ENCODE assay signal across 28 cellular contexts in the genomic region with DNA sequence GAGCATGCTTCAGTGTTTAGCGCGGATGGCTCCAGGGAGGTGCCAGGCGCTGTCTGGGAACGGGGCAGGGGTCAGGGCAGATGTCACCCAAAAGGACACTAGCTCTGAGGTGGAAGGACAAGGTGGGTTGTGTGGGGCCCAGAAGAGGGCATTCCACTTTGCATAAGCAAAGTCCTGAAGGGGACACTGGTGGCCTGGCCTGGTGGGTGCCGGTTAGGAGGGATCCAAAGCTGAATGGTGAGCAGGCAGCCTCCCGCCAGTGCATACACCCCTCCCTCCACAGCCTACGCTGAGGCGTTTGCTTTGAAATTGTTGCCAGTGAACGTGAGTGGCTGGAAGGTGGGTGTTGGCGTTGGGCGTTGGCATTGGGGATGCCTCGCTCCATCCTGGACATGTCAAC.
"Had no signal": no experiment of that assay in that cellular context is flagged by ENCODE, and none has a peak within 500 bp of the region (broad histone marks: within the 10 kb centered on the region; RNA-seq: fewer than 3 reads in every experiment).

No MANE protein-coding gene starts in this region.

- H3K27ac ChIP-seq: RWPE1, WERI-Rb-1 had no signal

- H3K36me3 Mint-ChIP-seq: brain had no signal

- H3K36me3 ChIP-seq: WERI-Rb-1 had no signal

- H3K27ac Mint-ChIP-seq: activated CD4-positive, alpha-beta T cell treated with anti-CD3 and anti-CD28 coated beads, Interleukin-2, amount 10 ng/mL, durations not matched to agents 24 days and 14 days; activated CD8-positive, alpha-beta T cell treated with anti-CD3 and anti-CD28 coated beads for 36 hours; activated naive CD4-positive, alpha-beta T cell treated with anti-CD3 and anti-CD28 coated beads for 36 hours; activated naive CD4-positive, alpha-beta T cell treated with anti-CD3 and anti-CD28 coated beads, Interleukin-2, amount 50 U/mL, for 72 hours; activated T-cell treated with anti-CD3 and anti-CD28 coated beads, Interleukin-2, amount 50 U/mL, for 72 hours; activated T-helper 17 cell treated with anti-CD3 and anti-CD28 coated beads, Interleukin-2, amount 50 U/mL, for 72 hours; brain had no signal

- H3K4me3 ChIP-seq: K562 had no signal

- DNase-seq: activated CD4-positive, alpha-beta T cell treated with anti-CD3 and anti-CD28 coated beads, Interleukin-2, amount 10 ng/mL, durations not matched to agents 24 days and 14 days; activated CD4-positive, alpha-beta T cell treated with anti-CD3 and anti-CD28 coated beads, Interleukin-2, amount 50 U/mL, for 4 hours; activated CD4-positive, CD25-positive, alpha-beta regulatory T cell; activated CD8-positive, alpha-beta T cell treated with anti-CD3 and anti-CD28 coated beads for 36 hours; activated gamma-delta T cell treated with Interleukin-2 at 50 U/mL for 16 hours; activated naive CD4-positive, alpha-beta T cell treated with anti-CD3 and anti-CD28 coated beads for 36 hours; activated T-cell treated with anti-CD3 and anti-CD28 coated beads, Interleukin-2, amount 50 U/mL, for 1 hour; activated T-cell treated with anti-CD3 and anti-CD28 coated beads, Interleukin-2, amount 50 U/mL, for 72 hours; anterior cingulate cortex; central memory CD4-positive, alpha-beta T cell; NCI-H1105 treated with DMSO at 0.1 percent for 48 hours; NCI-H1436; NCI-H1694; NCI-H1930; NCI-H345; NCI-H524 treated with DMSO at 0.1 percent for 48 hours; NK-92 treated with Interleukin-12 subunit alpha and Interleukin-12 subunit beta, amount 100 ng/mL, for 24 hours; Right ventricle myocardium superior; SW 1271; T-helper 1 cell; T-helper 2 cell; T-helper 9 cell; WERI-Rb-1 had no signal

- H3K9me3 Mint-ChIP-seq: activated T-helper 17 cell treated with anti-CD3 and anti-CD28 coated beads, Interleukin-2, amount 50 U/mL, for 72 hours had no signal

- H3K4me3 Mint-ChIP-seq: activated CD4-positive, alpha-beta T cell treated with anti-CD3 and anti-CD28 coated beads, Interleukin-2, amount 10 ng/mL, durations not matched to agents 24 days and 14 days; activated CD8-positive, alpha-beta T cell treated with anti-CD3 and anti-CD28 coated beads for 36 hours; activated naive CD4-positive, alpha-beta T cell treated with anti-CD3 and anti-CD28 coated beads for 36 hours; activated T-cell treated with anti-CD3 and anti-CD28 coated beads, Interleukin-2, amount 50 U/mL, for 72 hours; activated T-helper 17 cell treated with anti-CD3 and anti-CD28 coated beads, Interleukin-2, amount 50 U/mL, for 72 hours; brain had no signal

- H3K4me1 Mint-ChIP-seq: activated CD4-positive, alpha-beta T cell treated with anti-CD3 and anti-CD28 coated beads, Interleukin-2, amount 10 ng/mL, durations not matched to agents 24 days and 14 days; activated T-helper 17 cell treated with anti-CD3 and anti-CD28 coated beads, Interleukin-2, amount 50 U/mL, for 72 hours had no signal

- ATAC-seq: activated CD8-positive, alpha-beta T cell treated with anti-CD3 and anti-CD28 coated beads for 36 hours; activated naive CD4-positive, alpha-beta T cell treated with anti-CD3 and anti-CD28 coated beads, Interleukin-2, amount 50 U/mL, for 72 hours; activated T-cell treated with anti-CD3 and anti-CD28 coated beads, Interleukin-2, amount 50 U/mL, for 72 hours; activated T-helper 17 cell treated with anti-CD3 and anti-CD28 coated beads, Interleukin-2, amount 50 U/mL, for 72 hours; K562 had no signal
